Comparison of ENCODE assay signal across 29 cellular contexts in genomic region chr1:212646588-212646987, GRCh38.
"Had no signal": no experiment of that assay in that cellular context is flagged by ENCODE, and none has a peak within 500 bp of the region (broad histone marks: within the 10 kb centered on the region; RNA-seq: fewer than 3 reads in every experiment).

No MANE protein-coding gene starts in this region.

- H3K4me1 Mint-ChIP-seq: activated CD8-positive, alpha-beta memory T cell treated with anti-CD3 and anti-CD28 coated beads, Interleukin-2, amount 10 ng/mL, durations not matched to agents 7 days and 5 days; activated naive CD8-positive, alpha-beta T cell treated with anti-CD3 and anti-CD28 coated beads, Interleukin-2, amount 50 U/mL, for 24 hours; WTC11 had no signal

- H3K4me3 Mint-ChIP-seq: activated CD8-positive, alpha-beta memory T cell treated with anti-CD3 and anti-CD28 coated beads, Interleukin-2, amount 10 ng/mL, durations not matched to agents 7 days and 5 days; activated naive CD8-positive, alpha-beta T cell treated with anti-CD3 and anti-CD28 coated beads, Interleukin-2, amount 50 U/mL, for 24 hours; activated T-cell treated with anti-CD3 and anti-CD28 coated beads, Interleukin-2, amount 50 U/mL, for 4 hours; T-helper 1 cell treated with Interleukin-12 subunit alpha and Interleukin-12 subunit beta and Interleukin-4 antibody, amounts not matched to agents 30 μg/mL and 1 μg/mL, for 36 hours; WTC11 had no signal

- H3K36me3 Mint-ChIP-seq: activated CD8-positive, alpha-beta memory T cell treated with anti-CD3 and anti-CD28 coated beads, Interleukin-2, amount 10 ng/mL, durations not matched to agents 7 days and 5 days; activated naive CD4-positive, alpha-beta T cell treated with anti-CD3 and anti-CD28 coated beads, Interleukin-2, amount 50 U/mL, for 72 hours; WTC11 had no signal

- H3K27me3 Mint-ChIP-seq: activated naive CD8-positive, alpha-beta T cell treated with anti-CD3 and anti-CD28 coated beads, Interleukin-2, amount 50 U/mL, for 24 hours had no signal

- H3K27ac Mint-ChIP-seq: activated CD8-positive, alpha-beta memory T cell treated with anti-CD3 and anti-CD28 coated beads, Interleukin-2, amount 10 ng/mL, durations not matched to agents 7 days and 5 days; activated naive CD8-positive, alpha-beta T cell treated with anti-CD3 and anti-CD28 coated beads, Interleukin-2, amount 50 U/mL, for 24 hours; T-helper 1 cell treated with Interleukin-12 subunit alpha and Interleukin-12 subunit beta and Interleukin-4 antibody, amounts not matched to agents 30 μg/mL and 1 μg/mL, for 36 hours; WTC11 had no signal

- H3K9me3 Mint-ChIP-seq: activated naive CD4-positive, alpha-beta T cell treated with anti-CD3 and anti-CD28 coated beads, Interleukin-2, amount 50 U/mL, for 72 hours; activated naive CD8-positive, alpha-beta T cell treated with anti-CD3 and anti-CD28 coated beads, Interleukin-2, amount 50 U/mL, for 24 hours; activated T-cell treated with anti-CD3 and anti-CD28 coated beads, Interleukin-2, amount 50 U/mL, for 4 hours; T-helper 1 cell treated with Interleukin-12 subunit alpha and Interleukin-12 subunit beta and Interleukin-4 antibody, amounts not matched to agents 30 μg/mL and 1 μg/mL, for 36 hours; WTC11 had no signal

- ATAC-seq: activated CD8-positive, alpha-beta memory T cell treated with anti-CD3 and anti-CD28 coated beads, Interleukin-2, amount 10 ng/mL, durations not matched to agents 7 days and 5 days; activated naive CD4-positive, alpha-beta T cell treated with anti-CD3 and anti-CD28 coated beads, Interleukin-2, amount 50 U/mL, for 72 hours; activated naive CD8-positive, alpha-beta T cell treated with anti-CD3 and anti-CD28 coated beads, Interleukin-2, amount 50 U/mL, for 24 hours; activated T-cell treated with anti-CD3 and anti-CD28 coated beads, Interleukin-2, amount 50 U/mL, for 4 hours; body of pancreas; Panc1; WTC11 had no signal

- DNase-seq: activated CD4-positive, alpha-beta T cell treated with anti-CD3 and anti-CD28 coated beads for 48 hours; activated CD4-positive, alpha-beta T cell treated with anti-CD3 and anti-CD28 coated beads, Interleukin-2, amount 50 U/mL, for 4 hours; activated CD4-positive, CD25-positive, alpha-beta regulatory T cell treated with anti-CD3 and anti-CD28 coated beads, Interleukin-2, amount 50 U/mL, for 72 hours; activated CD8-positive, alpha-beta memory T cell treated with anti-CD3 and anti-CD28 coated beads, Interleukin-2, amount 10 ng/mL, durations not matched to agents 7 days and 5 days; activated effector memory CD4-positive, alpha-beta T cell treated with anti-CD3 and anti-CD28 coated beads, Interleukin-2, amount 50 U/mL, for 16 hours; activated naive CD4-positive, alpha-beta T cell treated with Interleukin-2 at 50 U/mL for 16 hours; activated naive CD8-positive, alpha-beta T cell treated with anti-CD3 and anti-CD28 coated beads, Interleukin-2, amount 50 U/mL, for 24 hours; activated T-cell treated with anti-CD3 and anti-CD28 coated beads, Interleukin-2, amount 50 U/mL, for 4 hours; amniotic stem cell; body of pancreas; central memory CD4-positive, alpha-beta T cell; Karpas-422; MM.1S; NCI-H1105; NCI-H1436; NCI-H1694 treated with DMSO at 0.1 percent for 48 hours; NCI-H2029 treated with DMSO at 0.1 percent for 48 hours; NCI-H510A treated with DMSO at 0.1 percent for 48 hours; NCI-H69; NK-92 treated with Interleukin-12 subunit alpha and Interleukin-12 subunit beta, amount 100 ng/mL, for 24 hours; OCI-M1; Right ventricle myocardium superior; RPMI8226; SJCRH30; T-helper 9 cell had no signal
